1 cellular context compared by ENCODE assay signal in the genomic region with DNA sequence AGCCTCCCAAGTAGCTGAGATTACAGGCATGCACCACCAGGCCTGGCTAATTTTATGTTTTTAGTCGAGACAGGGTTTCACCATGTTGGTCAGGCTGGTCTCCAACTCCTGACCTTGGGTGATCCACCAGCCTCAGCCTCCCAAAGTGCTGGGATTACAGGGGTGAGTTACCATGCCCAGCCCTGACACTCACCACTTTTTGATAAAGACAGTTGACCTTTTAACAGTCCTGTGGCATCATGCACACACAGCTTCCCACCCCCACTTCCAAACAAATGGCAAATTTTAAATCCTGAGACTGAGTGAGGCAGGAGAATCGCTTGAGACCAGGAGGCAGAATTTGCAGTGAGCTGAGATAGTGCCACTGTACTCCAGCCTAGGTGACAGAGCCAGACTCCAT.
A peak's percentile ranks its signal among the peaks of the same experiment; 100 is the strongest.
TF ChIP-seq lines count a peak whose summit lies in the region.

No MANE protein-coding gene starts in this region.

TF ChIP-seq in HEK293, 187 proteins besides CTCF, POLR2A, EP300 and RAD21:
- TF ChIP-seq, protein P1, sequence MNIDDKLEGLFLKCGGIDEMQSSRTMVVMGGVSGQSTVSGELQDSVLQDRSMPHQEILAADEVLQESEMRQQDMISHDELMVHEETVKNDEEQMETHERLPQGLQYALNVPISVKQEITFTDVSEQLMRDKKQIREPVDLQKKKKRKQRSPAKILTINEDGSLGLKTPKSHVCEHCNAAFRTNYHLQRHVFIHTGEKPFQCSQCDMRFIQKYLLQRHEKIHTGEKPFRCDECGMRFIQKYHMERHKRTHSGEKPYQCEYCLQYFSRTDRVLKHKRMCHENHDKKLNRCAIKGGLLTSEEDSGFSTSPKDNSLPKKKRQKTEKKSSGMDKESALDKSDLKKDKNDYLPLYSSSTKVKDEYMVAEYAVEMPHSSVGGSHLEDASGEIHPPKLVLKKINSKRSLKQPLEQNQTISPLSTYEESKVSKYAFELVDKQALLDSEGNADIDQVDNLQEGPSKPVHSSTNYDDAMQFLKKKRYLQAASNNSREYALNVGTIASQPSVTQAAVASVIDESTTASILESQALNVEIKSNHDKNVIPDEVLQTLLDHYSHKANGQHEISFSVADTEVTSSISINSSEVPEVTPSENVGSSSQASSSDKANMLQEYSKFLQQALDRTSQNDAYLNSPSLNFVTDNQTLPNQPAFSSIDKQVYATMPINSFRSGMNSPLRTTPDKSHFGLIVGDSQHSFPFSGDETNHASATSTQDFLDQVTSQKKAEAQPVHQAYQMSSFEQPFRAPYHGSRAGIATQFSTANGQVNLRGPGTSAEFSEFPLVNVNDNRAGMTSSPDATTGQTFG (tag by site-specific recombination; IDR thresholded peaks at IDR 0.05; ENCODE audit: borderline replicate concordance): no peak
- TF ChIP-seq ZNF10 (tag by site-specific recombination; IDR thresholded peaks at IDR 0.05) (no peak), GLIS1 (tag by site-specific recombination; IDR thresholded peaks at IDR 0.05) (peak; percentile 35; the same call in 1 of the 2 replicates), ZNF624 (tag by site-specific recombination; IDR thresholded peaks at IDR 0.05) (no peak), ZNF747 (tag by site-specific recombination; IDR thresholded peaks at IDR 0.05) (no peak), RBAK (tag by site-specific recombination; IDR thresholded peaks at IDR 0.05) (no peak)
- TF ChIP-seq, protein P2, sequence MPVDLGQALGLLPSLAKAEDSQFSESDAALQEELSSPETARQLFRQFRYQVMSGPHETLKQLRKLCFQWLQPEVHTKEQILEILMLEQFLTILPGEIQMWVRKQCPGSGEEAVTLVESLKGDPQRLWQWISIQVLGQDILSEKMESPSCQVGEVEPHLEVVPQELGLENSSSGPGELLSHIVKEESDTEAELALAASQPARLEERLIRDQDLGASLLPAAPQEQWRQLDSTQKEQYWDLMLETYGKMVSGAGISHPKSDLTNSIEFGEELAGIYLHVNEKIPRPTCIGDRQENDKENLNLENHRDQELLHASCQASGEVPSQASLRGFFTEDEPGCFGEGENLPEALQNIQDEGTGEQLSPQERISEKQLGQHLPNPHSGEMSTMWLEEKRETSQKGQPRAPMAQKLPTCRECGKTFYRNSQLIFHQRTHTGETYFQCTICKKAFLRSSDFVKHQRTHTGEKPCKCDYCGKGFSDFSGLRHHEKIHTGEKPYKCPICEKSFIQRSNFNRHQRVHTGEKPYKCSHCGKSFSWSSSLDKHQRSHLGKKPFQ (tag by site-specific recombination; IDR thresholded peaks at IDR 0.05): no peak
